24 cellular contexts compared by ENCODE assay signal in the genomic region with DNA sequence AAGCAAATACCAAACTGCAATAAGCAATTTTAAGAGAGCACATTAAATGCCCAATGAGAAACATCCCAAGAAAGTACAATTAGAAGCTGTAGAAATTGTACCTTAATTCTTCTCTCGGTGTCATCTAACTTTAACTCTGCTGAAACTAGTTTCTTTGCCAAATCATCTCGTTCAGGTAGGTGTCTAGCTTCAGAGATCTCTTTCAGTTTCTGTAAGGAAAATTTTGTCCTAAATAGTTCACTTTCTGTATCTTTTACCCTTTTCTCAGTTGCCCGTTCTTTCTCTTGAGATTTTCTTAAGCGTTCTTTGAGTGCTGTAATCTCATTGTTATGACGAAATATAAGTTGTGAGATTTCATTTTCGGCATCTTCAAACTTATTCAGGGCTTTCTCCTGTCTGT.
"Had no signal": no experiment of that assay in that cellular context is flagged by ENCODE, and none has a peak within 500 bp of the region (broad histone marks: within the 10 kb centered on the region; RNA-seq: fewer than 3 reads in every experiment).

No MANE protein-coding gene starts in this region.

- H3K4me3 Mint-ChIP-seq: activated naive CD4-positive, alpha-beta T cell treated with anti-CD3 and anti-CD28 coated beads for 36 hours; activated naive CD8-positive, alpha-beta T cell treated with anti-CD3 and anti-CD28 coated beads, Interleukin-2, amount 10 ng/mL, durations not matched to agents 7 days and 5 days; activated T-helper 1 cell treated with anti-CD3 and anti-CD28 coated beads, Interleukin-12 subunit alpha, Interleukin-12 subunit beta, Interleukin-2, Interleukin-4 antibody, amounts not matched to agents 30 ng/mL and 10 ng/mL and 1 ng/mL, durations not matched to agents 14 hours and 24 hours and 36 hours; central memory CD8-positive, alpha-beta T cell; dendritic cell treated with granulocyte-macrophage colony-stimulating factor and Interleukin-4, amounts not matched to agents 40 ng/mL and 50 ng/mL, for 4 days; T-helper 17 cell had no signal

- H3K9me3 Mint-ChIP-seq: activated naive CD8-positive, alpha-beta T cell treated with anti-CD3 and anti-CD28 coated beads, Interleukin-2, amount 10 ng/mL, durations not matched to agents 7 days and 5 days; activated T-helper 1 cell treated with anti-CD3 and anti-CD28 coated beads, Interleukin-12 subunit alpha, Interleukin-12 subunit beta, Interleukin-2, Interleukin-4 antibody, amounts not matched to agents 30 ng/mL and 10 ng/mL and 1 ng/mL, durations not matched to agents 14 hours and 24 hours and 36 hours; central memory CD8-positive, alpha-beta T cell; dendritic cell treated with granulocyte-macrophage colony-stimulating factor and Interleukin-4, amounts not matched to agents 40 ng/mL and 50 ng/mL, for 4 days had no signal

- H3K4me1 ChIP-seq: ascending aorta, esophagus muscularis mucosa, foreskin keratinocyte, heart left ventricle, spleen, testis, transverse colon, uterus had no signal

- H3K27ac Mint-ChIP-seq: activated naive CD4-positive, alpha-beta T cell treated with anti-CD3 and anti-CD28 coated beads for 36 hours; activated naive CD8-positive, alpha-beta T cell treated with anti-CD3 and anti-CD28 coated beads, Interleukin-2, amount 10 ng/mL, durations not matched to agents 7 days and 5 days; activated T-helper 1 cell treated with anti-CD3 and anti-CD28 coated beads, Interleukin-12 subunit alpha, Interleukin-12 subunit beta, Interleukin-2, Interleukin-4 antibody, amounts not matched to agents 30 ng/mL and 10 ng/mL and 1 ng/mL, durations not matched to agents 14 hours and 24 hours and 36 hours; dendritic cell treated with granulocyte-macrophage colony-stimulating factor and Interleukin-4, amounts not matched to agents 40 ng/mL and 50 ng/mL, for 4 days; T-helper 17 cell had no signal

- H3K4me3 ChIP-seq: ascending aorta, esophagus muscularis mucosa, heart left ventricle, spleen, testis, transverse colon, uterus had no signal

- H3K27me3 Mint-ChIP-seq: activated naive CD8-positive, alpha-beta T cell treated with anti-CD3 and anti-CD28 coated beads, Interleukin-2, amount 10 ng/mL, durations not matched to agents 7 days and 5 days; central memory CD8-positive, alpha-beta T cell; dendritic cell treated with granulocyte-macrophage colony-stimulating factor and Interleukin-4, amounts not matched to agents 40 ng/mL and 50 ng/mL, for 4 days; T-helper 17 cell had no signal

- H3K36me3 ChIP-seq: spleen, transverse colon, uterus, WERI-Rb-1 had no signal

- H3K27ac ChIP-seq: ascending aorta, esophagus muscularis mucosa, foreskin keratinocyte, heart left ventricle, spleen, testis, transverse colon, uterus, WERI-Rb-1 had no signal

- H3K9me3 ChIP-seq: ascending aorta, esophagus muscularis mucosa, heart left ventricle, spleen, testis, transverse colon, uterus had no signal

- H3K4me1 Mint-ChIP-seq: activated naive CD8-positive, alpha-beta T cell treated with anti-CD3 and anti-CD28 coated beads, Interleukin-2, amount 10 ng/mL, durations not matched to agents 7 days and 5 days; central memory CD8-positive, alpha-beta T cell; T-helper 17 cell had no signal

- DNase-seq: activated CD4-positive, alpha-beta T cell treated with anti-CD3 and anti-CD28 coated beads for 48 hours; activated CD4-positive, alpha-beta T cell treated with anti-CD3 and anti-CD28 coated beads, Interleukin-2, amount 50 U/mL, for 48 hours; activated CD8-positive, alpha-beta memory T cell treated with anti-CD3 and anti-CD28 coated beads for 24 hours; activated effector memory CD4-positive, alpha-beta T cell treated with anti-CD3 and anti-CD28 coated beads, Interleukin-2, amount 50 U/mL, for 16 hours; activated naive CD4-positive, alpha-beta T cell treated with anti-CD3 and anti-CD28 coated beads for 36 hours; activated naive CD8-positive, alpha-beta T cell treated with anti-CD3 and anti-CD28 coated beads, Interleukin-2, amount 10 ng/mL, durations not matched to agents 7 days and 5 days; foreskin keratinocyte; heart left ventricle; nucleus accumbens; right cardiac atrium; spleen; stimulated activated naive CD4-positive, alpha-beta T cell treated with Interleukin-2 at 50 U/mL for 16 hours; T-helper 17 cell; T1000; testis; transverse colon; uterus; WERI-Rb-1 had no signal

- H3K36me3 Mint-ChIP-seq: activated naive CD8-positive, alpha-beta T cell treated with anti-CD3 and anti-CD28 coated beads, Interleukin-2, amount 10 ng/mL, durations not matched to agents 7 days and 5 days had no signal

- ATAC-seq: activated CD4-positive, CD25-positive, alpha-beta regulatory T cell treated with anti-CD3 and anti-CD28 coated beads, Interleukin-2, amount 50 U/mL, for 24 hours; foreskin keratinocyte; heart left ventricle; right cardiac atrium; T-helper 17 cell had no signal

- H3K27me3 ChIP-seq: ascending aorta, esophagus muscularis mucosa, foreskin keratinocyte, heart left ventricle, spleen, testis, transverse colon, uterus had no signal
